ENCODE assay signal across 8 cellular contexts in the genomic region with DNA sequence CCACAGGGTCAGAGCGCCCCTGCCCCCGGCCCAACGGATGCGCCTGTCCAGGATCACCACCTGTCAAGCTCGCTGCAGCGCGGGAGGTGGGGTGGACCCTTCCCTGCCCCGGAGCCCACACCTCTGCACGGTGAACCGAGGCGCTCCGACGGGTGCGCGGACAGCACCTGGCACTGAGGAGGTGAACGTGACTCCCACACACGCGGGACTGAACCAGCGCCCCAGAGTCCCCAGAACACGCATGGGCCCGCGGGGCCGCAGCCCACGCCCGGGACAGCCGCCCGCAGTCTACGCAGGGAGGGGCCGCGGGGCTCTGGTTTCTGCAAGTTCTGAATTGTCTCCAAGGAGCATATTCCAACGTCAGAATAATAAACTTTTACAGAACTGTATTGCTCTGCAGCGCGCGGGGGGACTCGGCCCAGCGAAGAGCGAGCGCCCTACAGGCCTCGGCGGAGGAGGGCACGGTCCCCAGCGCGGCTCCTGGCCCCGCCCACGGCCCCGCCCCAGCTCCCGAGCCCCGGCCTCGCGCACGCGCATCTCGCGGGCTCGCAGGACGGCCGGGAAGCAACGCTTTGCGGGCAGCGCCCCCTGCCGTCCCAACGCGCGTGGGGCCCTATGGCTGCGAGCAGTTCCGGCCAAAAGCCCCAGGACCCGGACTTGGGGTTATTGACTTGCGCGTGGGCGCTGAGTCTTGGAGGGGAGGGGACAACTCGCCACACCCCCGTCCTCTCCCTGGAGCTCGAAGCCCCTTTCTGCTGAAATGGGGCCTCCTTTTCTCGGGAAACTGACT. TPM values are rescaled to one million over a fixed set of nuclear protein-coding genes. Genes with fewer than 3 reads are reported as not detected.
DNase-seq lines count a peak whose midpoint lies in the region; ATAC-seq and TF ChIP-seq lines count a peak whose summit lies in the region.

No MANE protein-coding gene starts in this region.

- H3K36me3 Mint-ChIP-seq in activated CD4-positive, alpha-beta T cell treated with anti-CD3 and anti-CD28 coated beads, Interleukin-2, amount 10 ng/mL, durations not matched to agents 7 days and 5 days (ENCODE audit: low read depth) = no peaks in the 10 kb centered on the region

- DNase-seq in ACHN (peak; percentile 88), NCI-H2227 treated with DMSO at 0.1 percent for 48 hours (lab: John Stamatoyannopoulos, UW) (peak; percentile 67), coronary artery (ENCODE audit: low spot score) (peak; percentile 88), left kidney (ENCODE audit: low read depth, low spot score) (peak; percentile 95)
- DNase-seq in activated CD4-positive, alpha-beta T cell treated with anti-CD3 and anti-CD28 coated beads, Interleukin-2, amount 10 ng/mL, durations not matched to agents 7 days and 5 days = peak; percentile 89
- DNase-seq in stimulated activated CD4-positive, alpha-beta T cell treated with anti-CD3 and anti-CD28 coated beads, Interleukin-1b, Interleukin-23, amount 100 ng/mL, for 1 hour (ENCODE audit: low read depth in 2 of 2) = peak; percentile 86 to 92

- CTCF ChIA-PET in activated CD4-positive, alpha-beta T cell treated with anti-CD3 and anti-CD28 coated beads, Interleukin-2, amount 10 ng/mL, durations not matched to agents 7 days and 5 days (lab: Charles Lee) = interaction anchor here (0.6 to 5.7 kb wide), 34 partner anchors 9 to 1235 kb away, joined by 3 to 71 read pairs (median 4); partner anchors contain the start of gene BUB3

- TF ChIP-seq CTCF in coronary artery (IDR thresholded peaks at IDR 0.05) = peak; percentile 97

- H3K27ac Mint-ChIP-seq in activated CD4-positive, alpha-beta T cell treated with anti-CD3 and anti-CD28 coated beads, Interleukin-2, amount 10 ng/mL, durations not matched to agents 7 days and 5 days = peak overlapping the region; percentile 57

- peak overlapping the region; percentile 70 for H3K4me3 ChIP-seq in coronary artery

- ATAC-seq in GM18519 (IDR thresholded peaks at IDR 0.05; ENCODE audit: low FRiP score, unreplicated experiment) (peak; percentile 81), HG03064 (IDR thresholded peaks at IDR 0.05; ENCODE audit: low read depth, unreplicated experiment) (peak; percentile 74)

- POLR2A ChIA-PET in activated CD4-positive, alpha-beta T cell treated with anti-CD3 and anti-CD28 coated beads, Interleukin-2, amount 10 ng/mL, durations not matched to agents 7 days and 5 days (lab: Charles Lee) = interaction anchor here (0.7 kb wide), 1 partner anchor 157 kb away, joined by 3 read pairs; no protein-coding TSS in a partner anchor

- H3K4me3 Mint-ChIP-seq in activated CD4-positive, alpha-beta T cell treated with anti-CD3 and anti-CD28 coated beads, Interleukin-2, amount 10 ng/mL, durations not matched to agents 7 days and 5 days = peak overlapping the region; percentile 22

- no peaks in the 10 kb centered on the region for H3K27me3 Mint-ChIP-seq in activated CD4-positive, alpha-beta T cell treated with anti-CD3 and anti-CD28 coated beads, Interleukin-2, amount 10 ng/mL, durations not matched to agents 7 days and 5 days

- peak overlapping the region in 1 of 2 donors; percentile 25 for H3K27ac ChIP-seq in coronary artery

- in situ Hi-C loops in ACHN (cut with HindIII; ENCODE audit: low pct_ligation_motif_present, low pct_unique_long_range_greater_than_20kb, low sequenced_read_pairs) = loop anchor here (25.0 kb wide), 1 partner anchor 402 kb away; no protein-coding TSS in a partner anchor

- H3K9me3 Mint-ChIP-seq in activated CD4-positive, alpha-beta T cell treated with anti-CD3 and anti-CD28 coated beads, Interleukin-2, amount 10 ng/mL, durations not matched to agents 7 days and 5 days = peaks cover 3% of the 10 kb centered on the region

- peaks cover 6% of the 10 kb centered on the region for H3K4me1 Mint-ChIP-seq in activated CD4-positive, alpha-beta T cell treated with anti-CD3 and anti-CD28 coated beads, Interleukin-2, amount 10 ng/mL, durations not matched to agents 7 days and 5 days

RNA-seq across cellular contexts. Expression of gene OAT, which starts 29.7 kb away (rescaled TPM):
- total RNA-seq in activated CD4-positive, alpha-beta T cell treated with anti-CD3 and anti-CD28 coated beads, Interleukin-2, amount 10 ng/mL, durations not matched to agents 7 days and 5 days = 10 to 100 TPM; 30.2 to 35.4 TPM
